ENCODE assay signal across 2 cellular contexts in genomic region chr10:61612451-61612850, GRCh38.
TF ChIP-seq lines count a peak whose summit lies in the region.

No MANE protein-coding gene starts in this region.

TF ChIP-seq in GM23338, 12 proteins besides CTCF, POLR2A, EP300 and RAD21 (continued from another document):
- no peak for TF ChIP-seq EZH2 (IDR thresholded peaks at IDR 0.05; ENCODE audit: low read depth, unreplicated experiment)
- TF ChIP-seq, protein P1, sequence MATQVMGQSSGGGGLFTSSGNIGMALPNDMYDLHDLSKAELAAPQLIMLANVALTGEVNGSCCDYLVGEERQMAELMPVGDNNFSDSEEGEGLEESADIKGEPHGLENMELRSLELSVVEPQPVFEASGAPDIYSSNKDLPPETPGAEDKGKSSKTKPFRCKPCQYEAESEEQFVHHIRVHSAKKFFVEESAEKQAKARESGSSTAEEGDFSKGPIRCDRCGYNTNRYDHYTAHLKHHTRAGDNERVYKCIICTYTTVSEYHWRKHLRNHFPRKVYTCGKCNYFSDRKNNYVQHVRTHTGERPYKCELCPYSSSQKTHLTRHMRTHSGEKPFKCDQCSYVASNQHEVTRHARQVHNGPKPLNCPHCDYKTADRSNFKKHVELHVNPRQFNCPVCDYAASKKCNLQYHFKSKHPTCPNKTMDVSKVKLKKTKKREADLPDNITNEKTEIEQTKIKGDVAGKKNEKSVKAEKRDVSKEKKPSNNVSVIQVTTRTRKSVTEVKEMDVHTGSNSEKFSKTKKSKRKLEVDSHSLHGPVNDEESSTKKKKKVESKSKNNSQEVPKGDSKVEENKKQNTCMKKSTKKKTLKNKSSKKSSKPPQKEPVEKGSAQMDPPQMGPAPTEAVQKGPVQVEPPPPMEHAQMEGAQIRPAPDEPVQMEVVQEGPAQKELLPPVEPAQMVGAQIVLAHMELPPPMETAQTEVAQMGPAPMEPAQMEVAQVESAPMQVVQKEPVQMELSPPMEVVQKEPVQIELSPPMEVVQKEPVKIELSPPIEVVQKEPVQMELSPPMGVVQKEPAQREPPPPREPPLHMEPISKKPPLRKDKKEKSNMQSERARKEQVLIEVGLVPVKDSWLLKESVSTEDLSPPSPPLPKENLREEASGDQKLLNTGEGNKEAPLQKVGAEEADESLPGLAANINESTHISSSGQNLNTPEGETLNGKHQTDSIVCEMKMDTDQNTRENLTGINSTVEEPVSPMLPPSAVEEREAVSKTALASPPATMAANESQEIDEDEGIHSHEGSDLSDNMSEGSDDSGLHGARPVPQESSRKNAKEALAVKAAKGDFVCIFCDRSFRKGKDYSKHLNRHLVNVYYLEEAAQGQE (IDR thresholded peaks at IDR 0.05; ENCODE audit: unreplicated experiment) = no peak

TF ChIP-seq in IMR-90, 13 proteins besides CTCF, POLR2A, EP300 and RAD21 (continued from another document):
- TF ChIP-seq CEBPB (IDR thresholded peaks at IDR 0.05; ENCODE audit: low read depth, low read length) (no peak), RFX5 (IDR thresholded peaks at IDR 0.05; ENCODE audit: low read depth, low read length) (no peak), RCOR1 (IDR thresholded peaks at IDR 0.05; ENCODE audit: insufficient replicate concordance, low read length) (no peak), MAFK (IDR thresholded peaks at IDR 0.05; ENCODE audit: low read depth, low read length) (no peak), MXI1 (IDR thresholded peaks at IDR 0.05; ENCODE audit: borderline replicate concordance, low read depth, low read length) (no peak), MAZ (IDR thresholded peaks at IDR 0.05; ENCODE audit: borderline replicate concordance, low read depth, low read length) (no peak), FOS (IDR thresholded peaks at IDR 0.05; ENCODE audit: low read depth, low read length) (no peak), CHD1 (IDR thresholded peaks at IDR 0.05; ENCODE audit: low read depth, low read length) (no peak), SMC3 (IDR thresholded peaks at IDR 0.05; ENCODE audit: low read depth, low read length) (no peak)
- TF ChIP-seq, protein P2, sequence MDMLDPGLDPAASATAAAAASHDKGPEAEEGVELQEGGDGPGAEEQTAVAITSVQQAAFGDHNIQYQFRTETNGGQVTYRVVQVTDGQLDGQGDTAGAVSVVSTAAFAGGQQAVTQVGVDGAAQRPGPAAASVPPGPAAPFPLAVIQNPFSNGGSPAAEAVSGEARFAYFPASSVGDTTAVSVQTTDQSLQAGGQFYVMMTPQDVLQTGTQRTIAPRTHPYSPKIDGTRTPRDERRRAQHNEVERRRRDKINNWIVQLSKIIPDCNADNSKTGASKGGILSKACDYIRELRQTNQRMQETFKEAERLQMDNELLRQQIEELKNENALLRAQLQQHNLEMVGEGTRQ (IDR thresholded peaks at IDR 0.05; ENCODE audit: low read depth, low read length) = no peak
